Comparison of ENCODE assay signal across 8 cellular contexts in genomic region chr12:948238-948637, GRCh38. TPM values are rescaled to one million over a fixed set of nuclear protein-coding genes. Genes with fewer than 3 reads are reported as not detected.
A peak's percentile ranks its signal among the peaks of the same experiment; 100 is the strongest.
DNase-seq lines count a peak whose midpoint lies in the region; ATAC-seq and TF ChIP-seq lines count a peak whose summit lies in the region.

No MANE protein-coding gene starts in this region.

- no peak for TF ChIP-seq POLR2A in gastroesophageal sphincter (IDR thresholded peaks at IDR 0.05)

- peak overlapping the region; percentile 96 for H3K4me3 ChIP-seq in HFF-Myc (replicated peaks; ENCODE audit: low read depth, low read length)
- H3K4me3 ChIP-seq in gastroesophageal sphincter, result peak overlapping the region; percentile 62 to 86
- peak overlapping the region in 6 of 7 experiments; percentile 65 to 83 (median 72) for H3K4me3 ChIP-seq in skin epidermis

- 85 to 89% methylated on average over 3 to 9 of the region's 9 CpGs for WGBS in gastroesophageal sphincter (ENCODE audit: low coverage in 1 of 2), 2 donors

- DNase-seq in HFF-Myc (ENCODE audit: extremely low read depth, low read depth), result no peak
- no peak for DNase-seq in WTC11 (ENCODE audit: low spot score)
- DNase-seq in NCI-H1694 treated with DMSO at 0.1 percent for 48 hours (lab: John Stamatoyannopoulos, UW), result no peak
- no peak for DNase-seq in cerebellum (ENCODE audit: low spot score)
- DNase-seq in AG20443 (ENCODE audit: low spot score), result no peak

- peaks cover 0 to 11% of the 10 kb centered on the region in 2 donors for H3K36me3 ChIP-seq in gastroesophageal sphincter

- ATAC-seq in WTC11 (no peak), gastroesophageal sphincter (no peak), HG03196 (IDR thresholded peaks at IDR 0.05; ENCODE audit: unreplicated experiment) (no peak)

- no peaks in the 10 kb centered on the region for H3K9me3 ChIP-seq in gastroesophageal sphincter

- no peaks in the 10 kb centered on the region for H3K27me3 Mint-ChIP-seq in WTC11 (ENCODE audit: low read depth)

- H3K27me3 ChIP-seq in gastroesophageal sphincter, result no peaks in the 10 kb centered on the region

- POLR2A ChIA-PET in WTC11 (lab: Charles Lee), result no interaction called here

- peaks cover 0 to 34% (median 8%) of the 10 kb centered on the region in 3 donors for H3K4me1 ChIP-seq in gastroesophageal sphincter

- peaks cover 13% of the 10 kb centered on the region for H3K36me3 Mint-ChIP-seq in WTC11

- peak overlapping the region; percentile 97 for H3K4me3 Mint-ChIP-seq in WTC11

- TF ChIP-seq EP300 in gastroesophageal sphincter (IDR thresholded peaks at IDR 0.05), result no peak

- peaks cover 12% of the 10 kb centered on the region for H3K4me1 Mint-ChIP-seq in WTC11

- H3K27ac Mint-ChIP-seq in WTC11, result peak overlapping the region; percentile 10; the same call in 1 of the 2 replicates

- no peaks in the 10 kb centered on the region for H3K9me3 Mint-ChIP-seq in WTC11

- no peak for TF ChIP-seq CTCF in HFF-Myc (IDR thresholded peaks at IDR 0.05; ENCODE audit: low read depth, low read length, missing control alignments)
- no peak for TF ChIP-seq CTCF in WTC11 (IDR thresholded peaks at IDR 0.05)
- no peak for TF ChIP-seq CTCF in gastroesophageal sphincter (IDR thresholded peaks at IDR 0.05)

- CTCF ChIA-PET in WTC11 (lab: Charles Lee), result no interaction called here

- H3K27ac ChIP-seq in gastroesophageal sphincter (peak overlapping the region in 3 of 4 donors; percentile 92 to 96 (median 93)), skin epidermis (peak overlapping the region in 11 of 21 experiments; percentile 76 to 94 (median 91))

TF ChIP-seq in WTC11, 78 proteins besides CTCF, POLR2A, EP300 and RAD21:
- TF ChIP-seq TEAD1 (CRISPR knock-in tag; IDR thresholded peaks at IDR 0.05), result no peak
- TF ChIP-seq GRHL2 (CRISPR knock-in tag; IDR thresholded peaks at IDR 0.05; ENCODE audit: insufficient replicate concordance, severe bottlenecking), result no peak
- no peak for TF ChIP-seq IRF2 (CRISPR knock-in tag; IDR thresholded peaks at IDR 0.05; ENCODE audit: borderline replicate concordance, low read depth)
- no peak for TF ChIP-seq ZNF317 (CRISPR knock-in tag; IDR thresholded peaks at IDR 0.05; ENCODE audit: borderline replicate concordance, low read depth)
- TF ChIP-seq ERG (CRISPR knock-in tag; IDR thresholded peaks at IDR 0.05), result no peak
- no peak for TF ChIP-seq SP1 (CRISPR knock-in tag; conservative IDR thresholded peaks at IDR 0.05)
- TF ChIP-seq, protein P1, sequence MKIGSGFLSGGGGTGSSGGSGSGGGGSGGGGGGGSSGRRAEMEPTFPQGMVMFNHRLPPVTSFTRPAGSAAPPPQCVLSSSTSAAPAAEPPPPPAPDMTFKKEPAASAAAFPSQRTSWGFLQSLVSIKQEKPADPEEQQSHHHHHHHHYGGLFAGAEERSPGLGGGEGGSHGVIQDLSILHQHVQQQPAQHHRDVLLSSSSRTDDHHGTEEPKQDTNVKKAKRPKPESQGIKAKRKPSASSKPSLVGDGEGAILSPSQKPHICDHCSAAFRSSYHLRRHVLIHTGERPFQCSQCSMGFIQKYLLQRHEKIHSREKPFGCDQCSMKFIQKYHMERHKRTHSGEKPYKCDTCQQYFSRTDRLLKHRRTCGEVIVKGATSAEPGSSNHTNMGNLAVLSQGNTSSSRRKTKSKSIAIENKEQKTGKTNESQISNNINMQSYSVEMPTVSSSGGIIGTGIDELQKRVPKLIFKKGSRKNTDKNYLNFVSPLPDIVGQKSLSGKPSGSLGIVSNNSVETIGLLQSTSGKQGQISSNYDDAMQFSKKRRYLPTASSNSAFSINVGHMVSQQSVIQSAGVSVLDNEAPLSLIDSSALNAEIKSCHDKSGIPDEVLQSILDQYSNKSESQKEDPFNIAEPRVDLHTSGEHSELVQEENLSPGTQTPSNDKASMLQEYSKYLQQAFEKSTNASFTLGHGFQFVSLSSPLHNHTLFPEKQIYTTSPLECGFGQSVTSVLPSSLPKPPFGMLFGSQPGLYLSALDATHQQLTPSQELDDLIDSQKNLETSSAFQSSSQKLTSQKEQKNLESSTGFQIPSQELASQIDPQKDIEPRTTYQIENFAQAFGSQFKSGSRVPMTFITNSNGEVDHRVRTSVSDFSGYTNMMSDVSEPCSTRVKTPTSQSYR (CRISPR knock-in tag; IDR thresholded peaks at IDR 0.05), result no peak
- no peak for TF ChIP-seq ZNF263 (CRISPR knock-in tag; IDR thresholded peaks at IDR 0.05; ENCODE audit: low read depth)
- no peak for TF ChIP-seq E2F5 (CRISPR knock-in tag; IDR thresholded peaks at IDR 0.05)
- TF ChIP-seq USF2 (CRISPR knock-in tag; IDR thresholded peaks at IDR 0.05), result no peak
- no peak for TF ChIP-seq HMGA2 (CRISPR knock-in tag; IDR thresholded peaks at IDR 0.05)
- TF ChIP-seq CREM (CRISPR knock-in tag; IDR thresholded peaks at IDR 0.05), result no peak
- TF ChIP-seq ELF4 (CRISPR knock-in tag; IDR thresholded peaks at IDR 0.05; ENCODE audit: low read depth), result no peak
- no peak for TF ChIP-seq TEAD4 (CRISPR knock-in tag; IDR thresholded peaks at IDR 0.05)
- TF ChIP-seq EMX1 (CRISPR knock-in tag; IDR thresholded peaks at IDR 0.05), result no peak
- no peak for TF ChIP-seq NFATC4 (CRISPR knock-in tag; IDR thresholded peaks at IDR 0.05)
- TF ChIP-seq, protein P2, sequence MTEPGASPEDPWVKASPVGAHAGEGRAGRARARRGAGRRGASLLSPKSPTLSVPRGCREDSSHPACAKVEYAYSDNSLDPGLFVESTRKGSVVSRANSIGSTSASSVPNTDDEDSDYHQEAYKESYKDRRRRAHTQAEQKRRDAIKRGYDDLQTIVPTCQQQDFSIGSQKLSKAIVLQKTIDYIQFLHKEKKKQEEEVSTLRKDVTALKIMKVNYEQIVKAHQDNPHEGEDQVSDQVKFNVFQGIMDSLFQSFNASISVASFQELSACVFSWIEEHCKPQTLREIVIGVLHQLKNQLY (CRISPR knock-in tag; IDR thresholded peaks at IDR 0.05), result no peak
- TF ChIP-seq ZNF423 (CRISPR knock-in tag; IDR thresholded peaks at IDR 0.05), result no peak
- TF ChIP-seq USF1 (CRISPR knock-in tag; IDR thresholded peaks at IDR 0.05), result no peak

RNA-seq across cellular contexts. Expression of gene RAD52, which starts 1.3 kb away (rescaled TPM):
- total RNA-seq in WTC11 (2021) (17.1 to 20.7 TPM (median 19.2 TPM) in 3 replicates), gastroesophageal sphincter (10 to 100 TPM in 3 of 4 donors, 1 to 10 TPM in 1; 10.0 to 17.7 (median 13.5) TPM), cerebellum (26.5 TPM)

RNA-seq across cellular contexts. Expression of gene ERC1, which starts 42.8 kb away (rescaled TPM):
- total RNA-seq in WTC11 (2021) (42.2 to 51.8 TPM (median 47.5 TPM) in 3 replicates), gastroesophageal sphincter (10 to 100 TPM; 38.3 to 80.2 (median 58.4) TPM), cerebellum (92.5 TPM)
